Comparison of ENCODE assay signal across 6 cellular contexts in genomic region chr12:55995366-55995765, GRCh38. TPM values are rescaled to one million over a fixed set of nuclear protein-coding genes. Genes with fewer than 3 reads are reported as not detected.
"Had no signal": no experiment of that assay in that cellular context is flagged by ENCODE, and none has a peak within 500 bp of the region (broad histone marks: within the 10 kb centered on the region; RNA-seq: fewer than 3 reads in every experiment).

No MANE protein-coding gene starts in this region.

- H3K27ac ChIP-seq: ascending aorta, brain microvascular endothelial cell had no signal

- H3K27me3 Mint-ChIP-seq: activated naive CD8-positive, alpha-beta T cell; memory B cell had no signal

- H3K9me3 Mint-ChIP-seq: memory B cell had no signal

- H3K36me3 Mint-ChIP-seq: activated naive CD8-positive, alpha-beta T cell had no signal

- H3K4me3 Mint-ChIP-seq: memory B cell had no signal

- H3K27ac Mint-ChIP-seq: activated naive CD8-positive, alpha-beta T cell; memory B cell had no signal

RNA-seq across cellular contexts. Expression of gene PMEL, which starts 29.5 kb away (rescaled TPM):
- total RNA-seq: ascending aorta, frontal cortex, mononuclear cell had no signal
